ENCODE assay signal across 16 cellular contexts in genomic region chr20:37376791-37377190, GRCh38. TPM values are rescaled to one million over a fixed set of nuclear protein-coding genes. Genes with fewer than 3 reads are reported as not detected.
DNase-seq lines count a peak whose midpoint lies in the region; ATAC-seq and TF ChIP-seq lines count a peak whose summit lies in the region.
"Had no signal": no experiment of that assay in that cellular context is flagged by ENCODE, and none has a peak within 500 bp of the region (broad histone marks: within the 10 kb centered on the region; RNA-seq: fewer than 3 reads in every experiment).

No MANE protein-coding gene starts in this region.

- H3K36me3 Mint-ChIP-seq in CD14-positive monocyte (peaks cover 21 to 42% of the 10 kb centered on the region in 2 donors), endodermal cell (ENCODE audit: low read depth) (peaks cover 43% of the 10 kb centered on the region)

- peak overlapping the region; percentile 73 for H3K27ac ChIP-seq in RWPE2 (ENCODE audit: poor library complexity, severe bottlenecking)
- no peak overlapping the region for H3K27ac ChIP-seq in endodermal cell (ENCODE audit: low read depth, low read length)
- H3K27ac ChIP-seq: C4-2B had no signal

- 94 to 95% methylated on average over 6 of the region's 6 CpGs for WGBS in endodermal cell (ENCODE audit: insufficient coverage in 1 of 2, insufficient read length in 1 of 2), 2 experiments

- no peak for ATAC-seq in RWPE2 (ENCODE audit: low read depth)
- no peak for ATAC-seq in sciatic nerve
- ATAC-seq in stimulated activated naive CD8-positive, alpha-beta T cell treated with anti-CD3 and anti-CD28 coated beads, Interleukin-15, Interleukin-2, amounts not matched to agents 100 U/mL and 50 U/mL, for 24 hours: no peak
- ATAC-seq in HG03439 (IDR thresholded peaks at IDR 0.05; ENCODE audit: unreplicated experiment): no peak

- H3K4me3 Mint-ChIP-seq in CD14-positive monocyte (no peak overlapping the region), endodermal cell (no peak overlapping the region)

- H3K9me3 ChIP-seq in RWPE2 (ENCODE audit: severe bottlenecking) (no peaks in the 10 kb centered on the region), endodermal cell (ENCODE audit: control insufficient read depth, low read length) (no peaks in the 10 kb centered on the region)
- H3K9me3 ChIP-seq: HAP-1 had no signal

- intact Hi-C loops in CD14-positive monocyte (cut with micrococcal nuclease) (no loop called here), sciatic nerve (cut with DNase I) (no loop called here)

- H3K27me3 ChIP-seq in RWPE2 (ENCODE audit: insufficient read depth, poor library complexity, severe bottlenecking) (no peaks in the 10 kb centered on the region), endodermal cell (ENCODE audit: control insufficient read depth, insufficient read depth, low read length, poor library complexity, severe bottlenecking) (no peaks in the 10 kb centered on the region)

- no peak for TF ChIP-seq CTCF in CD14-positive monocyte (IDR thresholded peaks at IDR 0.05)
- TF ChIP-seq CTCF in RWPE2 (IDR thresholded peaks at IDR 0.05; ENCODE audit: poor library complexity, severe bottlenecking): no peak
- TF ChIP-seq CTCF in endodermal cell (conservative IDR thresholded peaks at IDR 0.05): no peak

- H3K4me1 Mint-ChIP-seq in CD14-positive monocyte: peaks cover 41% of the 10 kb centered on the region
- H3K4me1 Mint-ChIP-seq in endodermal cell: peaks cover 30% of the 10 kb centered on the region

- H3K27ac Mint-ChIP-seq in CD14-positive monocyte (peak overlapping the region in 3 of 7 donors; percentile 7 to 72 (median 33)), endodermal cell (peak overlapping the region; percentile 62)

- H3K27me3 Mint-ChIP-seq in CD14-positive monocyte (ENCODE audit: low read depth in 3 of 3): peaks cover 0 to 2% (median 0%) of the 10 kb centered on the region in 3 donors
- H3K27me3 Mint-ChIP-seq in endodermal cell (ENCODE audit: insufficient read depth): no peaks in the 10 kb centered on the region

- H3K4me3 ChIP-seq in RWPE2 (ENCODE audit: severe bottlenecking): no peak overlapping the region
- no peak overlapping the region for H3K4me3 ChIP-seq in endodermal cell (ENCODE audit: low read length)
- H3K4me3 ChIP-seq: HAP-1 had no signal

- no peak overlapping the region for H3K9ac ChIP-seq in endodermal cell (ENCODE audit: extremely low read depth, low read length, poor library complexity, severe bottlenecking)

- H3K4me1 ChIP-seq in RWPE2 (ENCODE audit: insufficient read depth, poor library complexity, severe bottlenecking): peaks cover 23% of the 10 kb centered on the region
- peaks cover 7% of the 10 kb centered on the region for H3K4me1 ChIP-seq in endodermal cell (ENCODE audit: control insufficient read depth, insufficient read depth, low read length)
- H3K4me1 ChIP-seq: HAP-1 had no signal

- H3K9me3 Mint-ChIP-seq in CD14-positive monocyte: no peaks in the 10 kb centered on the region
- H3K9me3 Mint-ChIP-seq in endodermal cell: no peaks in the 10 kb centered on the region

- DNase-seq in CD14-positive monocyte (ENCODE audit: low spot score) (peak; percentile 33), RWPE2 (ENCODE audit: low spot score) (peak; percentile 76), endodermal cell (no peak), sciatic nerve (ENCODE audit: low spot score) (peak; percentile 18), SIG-M5 (lab: John Stamatoyannopoulos, UW) (no peak), hypothalamus (lab: John Stamatoyannopoulos, UW) (no peak)
- DNase-seq in stimulated activated naive CD8-positive, alpha-beta T cell treated with anti-CD3 and anti-CD28 coated beads, Interleukin-15, Interleukin-2, amounts not matched to agents 100 U/mL and 50 U/mL, for 24 hours: no peak
- DNase-seq: Calu3, KBM-7, NCI-H1092, NCI-H1694, NCI-H2171, RPMI8226 had no signal

- peaks cover 80% of the 10 kb centered on the region for H3K36me3 ChIP-seq in RWPE2 (ENCODE audit: low read depth)
- peaks cover 57% of the 10 kb centered on the region for H3K36me3 ChIP-seq in endodermal cell (ENCODE audit: control insufficient read depth, insufficient read depth, low read length)

RNA-seq across cellular contexts. Expression of gene SRC, which starts 30.9 kb away (rescaled TPM):
- polyA plus RNA-seq in CD14-positive monocyte: 1 to 10 TPM; 4.9 to 6.8 TPM
- total RNA-seq in endodermal cell (100 to 1,000 TPM in 1 of 2 donors, 10 to 100 TPM in 1; 75.6 to 109 TPM), sciatic nerve (23.7 TPM)
- 48.4 TPM for polyA plus RNA-seq in endodermal cell (2013, experiment 1 of 2)
- 41.1 TPM for polyA plus RNA-seq in endodermal cell (2013, experiment 2 of 2)

Comparison
In these comparisons a context has a peak if more than half of its experiments do, and no peak if none do; other contexts are left out.
1. DNase-seq: peak in CD14-positive monocyte (single experiment), RWPE2 (single experiment) and sciatic nerve (single experiment); none in endodermal cell (single experiment), SIG-M5 (single experiment), stimulated activated naive CD8-positive, alpha-beta T cell treated with anti-CD3 and anti-CD28 coated beads, Interleukin-15, Interleukin-2, amounts not matched to agents 100 U/mL and 50 U/mL, for 24 hours (single experiment) and hypothalamus (0 of 51).